Comparison of ENCODE assay signal across 29 cellular contexts in genomic region chr1:21601278-21602048, GRCh38.
"Had no signal": no experiment of that assay in that cellular context is flagged by ENCODE, and none has a peak within 500 bp of the region (broad histone marks: within the 10 kb centered on the region; RNA-seq: fewer than 3 reads in every experiment).

No MANE protein-coding gene starts in this region.

- H3K27ac ChIP-seq: ascending aorta, body of pancreas, brain microvascular endothelial cell, breast epithelium, cardiac muscle cell had no signal

- H3K4me1 ChIP-seq: adrenal gland, ascending aorta, body of pancreas, breast epithelium had no signal

- H3K4me3 ChIP-seq: adrenal gland, ascending aorta, body of pancreas, breast epithelium, cardiac muscle cell had no signal

- H3K27me3 ChIP-seq: adrenal gland, ascending aorta, body of pancreas, breast epithelium, cardiac muscle cell had no signal

- H3K9me3 ChIP-seq: adrenal gland, ascending aorta, body of pancreas, breast epithelium had no signal

- DNase-seq: activated effector memory CD4-positive, alpha-beta T cell treated with anti-CD3 and anti-CD28 coated beads, Interleukin-2, amount 50 U/mL, for 16 hours; activated effector memory CD4-positive, alpha-beta T cell treated with Interleukin-2 at 50 U/mL for 16 hours; activated gamma-delta T cell; activated gamma-delta T cell treated with Interleukin-2 at 50 U/mL for 16 hours; activated naive CD4-positive, alpha-beta T cell; activated naive CD4-positive, alpha-beta T cell treated with anti-CD3 and anti-CD28 coated beads for 36 hours; activated naive CD4-positive, alpha-beta T cell treated with anti-CD3 and anti-CD28 coated beads, Interleukin-2, amount 10 ng/mL, durations not matched to agents 7 days and 5 days; activated naive CD4-positive, alpha-beta T cell treated with anti-CD3 and anti-CD28 coated beads, Interleukin-2, amount 50 U/mL, for 16 hours; activated naive CD4-positive, alpha-beta T cell treated with Interleukin-2 at 50 U/mL for 16 hours; activated naive CD8-positive, alpha-beta T cell treated with anti-CD3 and anti-CD28 coated beads for 36 hours; activated naive CD8-positive, alpha-beta T cell treated with anti-CD3 and anti-CD28 coated beads, Interleukin-2, amount 10 ng/mL, durations not matched to agents 7 days and 5 days; activated naive CD8-positive, alpha-beta T cell treated with anti-CD3 and anti-CD28 coated beads, Interleukin-2, amount 50 U/mL, for 24 hours; activated T-cell treated with anti-CD3 and anti-CD28 coated beads, Interleukin-2, amount 50 U/mL, for 1 hour; activated T-cell treated with anti-CD3 and anti-CD28 coated beads, Interleukin-2, amount 50 U/mL, for 24 hours; activated T-cell treated with anti-CD3 and anti-CD28 coated beads, Interleukin-2, amount 50 U/mL, for 4 hours; activated T-cell treated with anti-CD3 and anti-CD28 coated beads, Interleukin-2, amount 50 U/mL, for 48 hours; activated T-cell treated with anti-CD3 and anti-CD28 coated beads, Interleukin-2, amount 50 U/mL, for 72 hours; adrenal gland; amniotic stem cell; amygdala; anterior cingulate cortex; aorta; body of pancreas; brain microvascular endothelial cell; central memory CD4-positive, alpha-beta T cell; cerebellar nuclear complex had no signal

- H3K36me3 ChIP-seq: adrenal gland, ascending aorta, brain microvascular endothelial cell, breast epithelium, cardiac muscle cell had no signal
